1 cellular context compared by ENCODE assay signal in genomic region chr16:23509441-23509754, GRCh38.
TF ChIP-seq lines count a peak whose summit lies in the region.

No MANE protein-coding gene starts in this region.

TF ChIP-seq in GM23338, 12 proteins besides CTCF, POLR2A, EP300 and RAD21 (continued from another document):
- no peak for TF ChIP-seq ZNF462 (CRISPR knock-in tag; IDR thresholded peaks at IDR 0.05)
- TF ChIP-seq STAT1 (IDR thresholded peaks at IDR 0.05; ENCODE audit: unreplicated experiment) = no peak
- TF ChIP-seq REST (IDR thresholded peaks at IDR 0.05; ENCODE audit: unreplicated experiment) = no peak
- no peak for TF ChIP-seq ZNF114 (CRISPR knock-in tag; IDR thresholded peaks at IDR 0.05)
